Comparison of ENCODE assay signal across 37 cellular contexts in the genomic region with DNA sequence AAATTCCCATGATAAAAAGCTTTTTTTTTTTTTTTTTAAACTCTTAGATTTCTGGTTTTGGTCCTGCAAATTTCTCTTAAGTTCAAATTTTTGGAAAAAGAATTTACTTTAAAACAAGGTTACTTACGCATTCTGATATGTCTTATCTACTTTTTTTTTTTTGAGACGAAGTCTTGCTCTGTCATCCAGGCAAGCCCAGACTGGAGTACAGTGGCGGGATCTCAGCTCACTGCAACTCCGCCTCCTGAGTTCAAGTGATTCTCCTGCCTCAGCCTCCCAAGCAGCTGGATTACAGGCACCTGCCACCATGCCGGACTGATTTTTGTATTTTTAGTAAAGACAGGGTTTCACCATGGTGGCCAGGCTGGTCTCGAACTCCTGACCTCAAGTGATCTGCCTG.
"Had no signal": no experiment of that assay in that cellular context is flagged by ENCODE, and none has a peak within 500 bp of the region (broad histone marks: within the 10 kb centered on the region; RNA-seq: fewer than 3 reads in every experiment).

No MANE protein-coding gene starts in this region.

- H3K27ac Mint-ChIP-seq: activated CD4-positive, alpha-beta memory T cell treated with anti-CD3 and anti-CD28 coated beads for 36 hours; activated naive CD4-positive, alpha-beta T cell treated with anti-CD3 and anti-CD28 coated beads for 36 hours; activated naive CD8-positive, alpha-beta T cell treated with anti-CD3 and anti-CD28 coated beads, Interleukin-2, amount 10 ng/mL, durations not matched to agents 7 days and 5 days; activated T-cell treated with anti-CD3 and anti-CD28 coated beads, Interleukin-2, amount 50 U/mL, for 72 hours; activated T-helper 1 cell treated with anti-CD3 and anti-CD28 coated beads, Interleukin-12 subunit alpha, Interleukin-12 subunit beta, Interleukin-2, Interleukin-4 antibody, amounts not matched to agents 30 ng/mL and 10 ng/mL and 1 ng/mL, durations not matched to agents 14 hours and 24 hours and 36 hours; activated T-helper 17 cell treated with anti-CD3 and anti-CD28 coated beads, Interleukin-2, amount 50 U/mL, for 72 hours; T-helper 2 cell treated with Interferon-gamma antibody and Interleukin-4, amounts not matched to agents 5 μg/mL and 100 μg/mL, for 36 hours had no signal

- H3K36me3 ChIP-seq: colonic mucosa had no signal

- H3K27me3 Mint-ChIP-seq: activated B cell treated with CpG ODN at 0.5 μM for 24 hours; activated CD4-positive, alpha-beta memory T cell treated with anti-CD3 and anti-CD28 coated beads for 36 hours; activated CD8-positive, alpha-beta T cell treated with anti-CD3 and anti-CD28 coated beads for 36 hours; activated naive CD8-positive, alpha-beta T cell treated with anti-CD3 and anti-CD28 coated beads, Interleukin-2, amount 10 ng/mL, durations not matched to agents 7 days and 5 days; activated T-helper 17 cell treated with anti-CD3 and anti-CD28 coated beads, Interleukin-2, amount 50 U/mL, for 72 hours; central memory CD8-positive, alpha-beta T cell had no signal

- DNase-seq: activated B cell treated with CpG ODN at 0.5 μM for 24 hours; activated CD4-positive, alpha-beta memory T cell treated with anti-CD3 and anti-CD28 coated beads for 36 hours; activated CD4-positive, alpha-beta T cell treated with anti-CD3 and anti-CD28 coated beads for 4 hours; activated CD4-positive, alpha-beta T cell treated with anti-CD3 and anti-CD28 coated beads, Interleukin-2, amount 50 U/mL, for 1 hour; activated CD4-positive, alpha-beta T cell treated with anti-CD3 and anti-CD28 coated beads, Interleukin-2, amount 50 U/mL, for 4 hours; activated CD4-positive, CD25-positive, alpha-beta regulatory T cell treated with anti-CD3 and anti-CD28 coated beads, Interleukin-2, amount 50 U/mL, for 72 hours; activated CD8-positive, alpha-beta memory T cell treated with anti-CD3 and anti-CD28 coated beads, Interleukin-2, amount 50 U/mL, for 4 hours; activated CD8-positive, alpha-beta T cell treated with anti-CD3 and anti-CD28 coated beads for 36 hours; activated effector memory CD4-positive, alpha-beta T cell treated with anti-CD3 and anti-CD28 coated beads, Interleukin-2, amount 50 U/mL, for 16 hours; activated gamma-delta T cell treated with Interleukin-2 at 50 U/mL for 16 hours; activated naive CD4-positive, alpha-beta T cell; activated naive CD4-positive, alpha-beta T cell treated with anti-CD3 and anti-CD28 coated beads for 36 hours; activated naive CD4-positive, alpha-beta T cell treated with anti-CD3 and anti-CD28 coated beads, Interleukin-2, amount 50 U/mL, for 16 hours; activated naive CD8-positive, alpha-beta T cell treated with anti-CD3 and anti-CD28 coated beads, Interleukin-2, amount 10 ng/mL, durations not matched to agents 7 days and 5 days; activated T-cell treated with anti-CD3 and anti-CD28 coated beads for 4 hours; activated T-cell treated with anti-CD3 and anti-CD28 coated beads, Interleukin-2, amount 50 U/mL, for 1 hour; activated T-cell treated with anti-CD3 and anti-CD28 coated beads, Interleukin-2, amount 50 U/mL, for 72 hours; adrenal gland; amniotic stem cell; aorta; body of pancreas; brain microvascular endothelial cell; caudate nucleus; cerebellar nuclear complex; colonic mucosa; SW 1271; T-helper 2 cell; T-helper 9 cell had no signal

- H3K4me3 ChIP-seq: adrenal gland, body of pancreas, breast epithelium, cardiac muscle cell, colonic mucosa had no signal

- FAIRE-seq: astrocyte, TTC549 had no signal

- H3K9me3 Mint-ChIP-seq: activated B cell treated with CpG ODN at 0.5 μM for 24 hours; activated CD4-positive, alpha-beta memory T cell treated with anti-CD3 and anti-CD28 coated beads for 36 hours; activated CD8-positive, alpha-beta T cell treated with anti-CD3 and anti-CD28 coated beads for 36 hours; activated naive CD4-positive, alpha-beta T cell treated with anti-CD3 and anti-CD28 coated beads for 36 hours; activated naive CD4-positive, alpha-beta T cell treated with anti-CD3 and anti-CD28 coated beads, Interleukin-2, amount 50 U/mL, for 72 hours; activated naive CD8-positive, alpha-beta T cell treated with anti-CD3 and anti-CD28 coated beads, Interleukin-2, amount 10 ng/mL, durations not matched to agents 7 days and 5 days; activated T-cell treated with anti-CD3 and anti-CD28 coated beads, Interleukin-2, amount 50 U/mL, for 72 hours; activated T-helper 1 cell treated with anti-CD3 and anti-CD28 coated beads, Interleukin-12 subunit alpha, Interleukin-12 subunit beta, Interleukin-2, Interleukin-4 antibody, amounts not matched to agents 30 ng/mL and 10 ng/mL and 1 ng/mL, durations not matched to agents 14 hours and 24 hours and 36 hours; activated T-helper 17 cell treated with anti-CD3 and anti-CD28 coated beads, Interleukin-2, amount 50 U/mL, for 72 hours; central memory CD8-positive, alpha-beta T cell; T-helper 2 cell treated with Interferon-gamma antibody and Interleukin-4, amounts not matched to agents 5 μg/mL and 100 μg/mL, for 36 hours had no signal

- ATAC-seq: activated CD8-positive, alpha-beta T cell treated with anti-CD3 and anti-CD28 coated beads for 36 hours; activated naive CD4-positive, alpha-beta T cell treated with anti-CD3 and anti-CD28 coated beads, Interleukin-2, amount 50 U/mL, for 72 hours; activated T-cell treated with anti-CD3 and anti-CD28 coated beads, Interleukin-2, amount 50 U/mL, for 72 hours; activated T-helper 17 cell treated with anti-CD3 and anti-CD28 coated beads, Interleukin-2, amount 50 U/mL, for 72 hours; body of pancreas had no signal

- H3K4me3 Mint-ChIP-seq: activated B cell treated with CpG ODN at 0.5 μM for 24 hours; activated CD4-positive, alpha-beta memory T cell treated with anti-CD3 and anti-CD28 coated beads for 36 hours; activated CD8-positive, alpha-beta T cell treated with anti-CD3 and anti-CD28 coated beads for 36 hours; activated naive CD4-positive, alpha-beta T cell treated with anti-CD3 and anti-CD28 coated beads for 36 hours; activated naive CD8-positive, alpha-beta T cell treated with anti-CD3 and anti-CD28 coated beads, Interleukin-2, amount 10 ng/mL, durations not matched to agents 7 days and 5 days; activated T-cell treated with anti-CD3 and anti-CD28 coated beads, Interleukin-2, amount 50 U/mL, for 72 hours; activated T-helper 1 cell treated with anti-CD3 and anti-CD28 coated beads, Interleukin-12 subunit alpha, Interleukin-12 subunit beta, Interleukin-2, Interleukin-4 antibody, amounts not matched to agents 30 ng/mL and 10 ng/mL and 1 ng/mL, durations not matched to agents 14 hours and 24 hours and 36 hours; activated T-helper 17 cell treated with anti-CD3 and anti-CD28 coated beads, Interleukin-2, amount 50 U/mL, for 72 hours; central memory CD8-positive, alpha-beta T cell; T-helper 2 cell treated with Interferon-gamma antibody and Interleukin-4, amounts not matched to agents 5 μg/mL and 100 μg/mL, for 36 hours had no signal

- H3K27me3 ChIP-seq: adrenal gland, body of pancreas, brain microvascular endothelial cell, breast epithelium, cardiac muscle cell, colonic mucosa had no signal
